Comparison of ENCODE assay signal across 1 cellular context in the genomic region with DNA sequence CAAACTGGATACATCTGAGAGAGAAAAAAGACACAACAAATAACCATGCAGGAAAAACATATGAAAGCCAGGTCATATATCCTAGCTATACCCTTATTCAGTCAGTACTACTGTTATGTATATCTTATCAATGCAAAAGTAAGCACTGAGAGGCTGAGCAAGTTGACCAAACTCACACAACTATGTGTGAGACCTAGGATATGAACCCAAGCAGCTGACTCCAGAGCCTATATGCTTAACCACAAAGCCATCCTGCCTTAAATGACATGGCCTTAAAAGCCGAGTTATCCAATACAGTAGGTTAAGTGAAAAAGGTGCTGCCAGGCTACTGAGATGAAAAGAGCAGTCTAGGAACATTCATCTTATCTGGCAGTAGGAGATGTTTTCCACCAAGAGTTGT.
TF ChIP-seq lines count a peak whose summit lies in the region.

No MANE protein-coding gene starts in this region.

TF ChIP-seq in HepG2, 621 proteins besides CTCF, POLR2A, EP300 and RAD21:
- no peak for TF ChIP-seq ZNF776 (CRISPR knock-in tag; IDR thresholded peaks at IDR 0.05)
- TF ChIP-seq EZH2 (conservative IDR thresholded peaks at IDR 0.05; ENCODE audit: low read depth, low read length) = no peak
- TF ChIP-seq ARNT2 (CRISPR knock-in tag; IDR thresholded peaks at IDR 0.05; ENCODE audit: low read depth) = no peak
